In the genomic region with DNA sequence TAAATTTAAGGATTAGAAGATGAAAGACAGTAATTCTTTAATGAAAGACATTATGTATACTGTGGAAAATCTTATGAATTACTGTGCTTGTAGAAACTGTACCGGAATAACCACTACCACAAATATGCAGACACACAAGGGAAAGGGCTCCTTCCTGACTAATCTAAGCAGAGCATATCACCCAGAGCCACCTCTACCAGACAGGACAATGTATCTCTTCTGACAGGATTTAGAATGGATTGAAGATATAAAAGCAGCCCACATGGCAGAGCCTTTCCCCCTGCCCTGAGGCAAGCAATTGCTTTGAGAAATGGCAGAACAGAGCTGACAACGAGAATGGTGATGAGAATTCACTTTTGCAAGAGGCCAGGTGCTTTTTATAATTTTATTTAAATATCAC, we compare ENCODE assay signal across 19 cellular contexts.
"Had no signal": no experiment of that assay in that cellular context is flagged by ENCODE, and none has a peak within 500 bp of the region (broad histone marks: within the 10 kb centered on the region; RNA-seq: fewer than 3 reads in every experiment).

No MANE protein-coding gene starts in this region.

- H3K27me3 ChIP-seq: esophagus squamous epithelium, gastroesophageal sphincter, heart left ventricle had no signal

- H3K4me3 ChIP-seq: esophagus squamous epithelium, gastroesophageal sphincter, heart left ventricle, lung had no signal

- H3K9me3 ChIP-seq: esophagus squamous epithelium, gastroesophageal sphincter, heart left ventricle had no signal

- H3K36me3 ChIP-seq: esophagus squamous epithelium, gastroesophageal sphincter, heart left ventricle had no signal

- DNase-seq: activated CD4-positive, alpha-beta T cell treated with anti-CD3 and anti-CD28 coated beads for 4 hours; activated CD4-positive, alpha-beta T cell treated with anti-CD3 and anti-CD28 coated beads, Interleukin-2, amount 50 U/mL, for 48 hours; activated CD4-positive, CD25-positive, alpha-beta regulatory T cell; activated CD8-positive, alpha-beta memory T cell treated with anti-CD3 and anti-CD28 coated beads, Interleukin-2, amount 50 U/mL, for 48 hours; activated naive CD4-positive, alpha-beta T cell treated with Interleukin-2 at 50 U/mL for 16 hours; activated naive CD8-positive, alpha-beta T cell treated with anti-CD3 and anti-CD28 coated beads for 36 hours; activated T-cell treated with anti-CD3 and anti-CD28 coated beads, Interleukin-2, amount 50 U/mL, for 4 hours; amygdala; central memory CD4-positive, alpha-beta T cell; effector memory CD4-positive, alpha-beta T cell; esophagus squamous epithelium; heart left ventricle; kidney; naive thymus-derived CD8-positive, alpha-beta T cell; stimulated activated CD4-positive, alpha-beta T cell treated with anti-CD3 and anti-CD28 coated beads, Interleukin-4, amount 100 ng/mL, for 4 hours; stimulated activated naive CD8-positive, alpha-beta T cell treated with anti-CD3 and anti-CD28 coated beads, Interleukin-15, Interleukin-2, amounts not matched to agents 100 U/mL and 50 U/mL, for 24 hours had no signal

- H3K27ac ChIP-seq: esophagus squamous epithelium, gastroesophageal sphincter, heart left ventricle had no signal

- ATAC-seq: activated T-cell treated with anti-CD3 and anti-CD28 coated beads, Interleukin-2, amount 50 U/mL, for 4 hours; gastroesophageal sphincter; heart left ventricle; left lobe of liver; naive thymus-derived CD8-positive, alpha-beta T cell; stimulated activated naive CD8-positive, alpha-beta T cell treated with anti-CD3 and anti-CD28 coated beads, Interleukin-15, Interleukin-2, amounts not matched to agents 100 U/mL and 50 U/mL, for 24 hours had no signal

- H3K4me1 ChIP-seq: esophagus squamous epithelium, gastroesophageal sphincter had no signal
